Comparison of ENCODE assay signal across 1 cellular context in the genomic region with DNA sequence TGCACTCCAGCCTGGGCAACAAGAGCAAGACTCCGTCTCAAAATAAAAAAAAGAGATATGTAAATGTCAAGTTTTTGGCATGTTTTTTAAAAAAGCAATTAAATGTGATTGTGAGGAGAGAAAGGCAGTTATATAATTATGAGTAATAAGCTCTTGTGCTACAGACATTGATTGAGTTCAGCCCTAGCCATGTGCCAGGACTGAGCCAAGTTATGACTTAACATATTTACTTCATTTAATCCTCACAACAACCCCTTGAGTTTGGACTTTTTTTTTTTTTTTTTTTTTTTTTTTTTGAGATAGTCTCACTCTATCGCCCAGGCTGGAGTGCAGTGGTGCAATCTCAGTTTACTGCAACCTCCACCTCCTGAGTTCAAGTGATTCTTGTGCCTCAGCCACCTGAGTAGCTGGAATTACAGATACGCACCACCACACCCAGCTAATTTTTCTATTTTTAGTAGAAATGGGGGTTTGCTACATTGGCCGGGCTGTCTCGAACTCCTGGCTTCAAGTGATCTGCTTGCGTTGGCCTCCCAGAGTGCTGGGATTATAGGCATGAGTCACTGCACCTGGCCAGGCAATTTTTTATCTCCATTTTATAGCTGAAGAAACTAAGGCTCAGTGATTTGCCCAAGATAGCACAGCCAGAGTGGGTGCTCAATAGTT.
A peak's percentile ranks its signal among the peaks of the same experiment; 100 is the strongest.
TF ChIP-seq lines count a peak whose summit lies in the region.

No MANE protein-coding gene starts in this region.

TF ChIP-seq in HepG2, 621 proteins besides CTCF, POLR2A, EP300 and RAD21:
- TF ChIP-seq ZFP41 (CRISPR knock-in tag; IDR thresholded peaks at IDR 0.05; ENCODE audit: borderline replicate concordance): 0 out of 2 replicates have a peak, but pooled peaks have one; percentile 31
- no peak for TF ChIP-seq ZFP36L1 (CRISPR knock-in tag; IDR thresholded peaks at IDR 0.05)
